In the genomic region with DNA sequence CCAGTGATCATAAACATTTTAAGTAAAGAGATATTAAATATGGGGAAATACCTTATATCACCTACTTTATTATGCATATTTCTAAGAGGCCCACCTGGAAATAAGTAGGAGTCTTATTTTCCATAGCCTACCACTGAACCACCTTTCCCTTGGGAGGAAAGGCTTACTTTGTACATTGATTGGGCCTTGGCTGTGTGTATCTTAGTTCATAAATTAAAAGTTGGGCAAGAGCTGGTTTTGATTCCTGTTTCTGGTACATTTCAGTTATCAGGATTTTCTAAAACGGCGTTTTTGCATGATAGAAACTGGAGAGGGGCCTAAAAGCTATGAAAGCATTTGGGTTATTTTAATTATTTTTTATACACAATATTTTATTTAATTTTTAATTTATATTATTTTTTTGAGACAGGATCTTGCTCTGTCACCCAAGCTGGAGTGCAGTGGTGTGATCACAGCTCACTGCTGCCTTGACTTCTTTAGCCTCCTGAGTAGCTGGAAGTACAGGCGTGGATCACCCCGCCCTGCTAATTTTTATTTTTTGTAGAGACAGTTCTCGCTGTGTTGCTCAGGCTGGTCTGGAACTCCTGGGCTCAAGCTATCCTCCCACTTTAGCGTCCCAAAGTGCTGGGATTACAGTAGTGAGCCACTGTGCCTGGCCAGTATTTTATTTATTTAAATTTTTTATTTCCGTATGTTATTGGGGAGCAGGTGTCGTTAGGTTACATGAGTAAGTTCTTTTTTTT, we compare ENCODE assay signal across 12 cellular contexts. TPM values are rescaled to one million over a fixed set of nuclear protein-coding genes. Genes with fewer than 3 reads are reported as not detected.
DNase-seq lines count a peak whose midpoint lies in the region; ATAC-seq and TF ChIP-seq lines count a peak whose summit lies in the region.
"Had no signal": no experiment of that assay in that cellular context is flagged by ENCODE, and none has a peak within 500 bp of the region (broad histone marks: within the 10 kb centered on the region; RNA-seq: fewer than 3 reads in every experiment).

No MANE protein-coding gene starts in this region.

- peaks cover 26 to 29% of the 10 kb centered on the region in 2 donors for H3K4me1 ChIP-seq in gastrocnemius medialis

- H3K4me3 ChIP-seq in GM12865 (ENCODE audit: low read depth, low read length) (peak overlapping the region; percentile 89), MG63 (peak overlapping the region; percentile 100), gastrocnemius medialis (no peak overlapping the region)

- POLR2A ChIA-PET in activated CD4-positive, alpha-beta memory T cell treated with anti-CD3 and anti-CD28 coated beads, Interleukin-2, amount 10 ng/mL, durations not matched to agents 7 days and 5 days (lab: Charles Lee) = interaction anchor here (0.6 to 6.3 kb wide), 4 partner anchors 16 to 67 kb away, joined by 3 to 127 read pairs (median 4); partner anchors contain the start of genes C3orf33 and SLC33A1

- H3K9me3 Mint-ChIP-seq in activated T-helper 1 cell treated with anti-CD3 and anti-CD28 coated beads, Interleukin-12 subunit alpha, Interleukin-12 subunit beta, Interleukin-2, Interleukin-4 antibody, amounts not matched to agents 30 ng/mL and 10 ng/mL and 1 ng/mL, durations not matched to agents 14 hours and 24 hours and 36 hours = no peaks in the 10 kb centered on the region
- H3K9me3 Mint-ChIP-seq in neural crest cell = no peaks in the 10 kb centered on the region
- H3K9me3 Mint-ChIP-seq in activated CD4-positive, alpha-beta memory T cell treated with anti-CD3 and anti-CD28 coated beads, Interleukin-2, amount 10 ng/mL, durations not matched to agents 7 days and 5 days = no peaks in the 10 kb centered on the region

- peak overlapping the region; percentile 98 for H3K4me3 Mint-ChIP-seq in activated T-helper 1 cell treated with anti-CD3 and anti-CD28 coated beads, Interleukin-12 subunit alpha, Interleukin-12 subunit beta, Interleukin-2, Interleukin-4 antibody, amounts not matched to agents 30 ng/mL and 10 ng/mL and 1 ng/mL, durations not matched to agents 14 hours and 24 hours and 36 hours
- peak overlapping the region; percentile 98 for H3K4me3 Mint-ChIP-seq in neural crest cell
- H3K4me3 Mint-ChIP-seq in activated CD4-positive, alpha-beta memory T cell treated with anti-CD3 and anti-CD28 coated beads, Interleukin-2, amount 10 ng/mL, durations not matched to agents 7 days and 5 days = no peak overlapping the region

- no peak for TF ChIP-seq CTCF in GM12865 (IDR thresholded peaks at IDR 0.05; ENCODE audit: insufficient read depth, low read depth, low read length, missing control alignments)
- TF ChIP-seq CTCF in neural crest cell (conservative IDR thresholded peaks at IDR 0.05) = no peak
- no peak for TF ChIP-seq CTCF in gastrocnemius medialis (IDR thresholded peaks at IDR 0.05 in 4 of 5, conservative IDR thresholded peaks at IDR 0.05 in 1 of 5)

- TF ChIP-seq POLR2A in gastrocnemius medialis (IDR thresholded peaks at IDR 0.05) = no peak

- in situ Hi-C loops in gastrocnemius medialis (cut with MboI; ENCODE audit: low sequenced_read_pairs in 4 of 4) = loop anchor here in 2 of 4 donors (25.0 kb wide), 1 partner anchor 1289 kb away; the partner anchor contains the start of gene CCNL1 (in 2 of the 2)

- no peaks in the 10 kb centered on the region for H3K27me3 Mint-ChIP-seq in activated T-helper 1 cell treated with anti-CD3 and anti-CD28 coated beads, Interleukin-12 subunit alpha, Interleukin-12 subunit beta, Interleukin-2, Interleukin-4 antibody, amounts not matched to agents 30 ng/mL and 10 ng/mL and 1 ng/mL, durations not matched to agents 14 hours and 24 hours and 36 hours (ENCODE audit: insufficient read depth)
- no peaks in the 10 kb centered on the region for H3K27me3 Mint-ChIP-seq in neural crest cell (ENCODE audit: low read depth)
- H3K27me3 Mint-ChIP-seq in activated CD4-positive, alpha-beta memory T cell treated with anti-CD3 and anti-CD28 coated beads, Interleukin-2, amount 10 ng/mL, durations not matched to agents 7 days and 5 days = no peaks in the 10 kb centered on the region

- no peaks in the 10 kb centered on the region for H3K9me3 ChIP-seq in MG63
- no peaks in the 10 kb centered on the region for H3K9me3 ChIP-seq in gastrocnemius medialis

- peaks cover 5% of the 10 kb centered on the region for H3K36me3 Mint-ChIP-seq in activated T-helper 1 cell treated with anti-CD3 and anti-CD28 coated beads, Interleukin-12 subunit alpha, Interleukin-12 subunit beta, Interleukin-2, Interleukin-4 antibody, amounts not matched to agents 30 ng/mL and 10 ng/mL and 1 ng/mL, durations not matched to agents 14 hours and 24 hours and 36 hours (ENCODE audit: low read depth)
- H3K36me3 Mint-ChIP-seq in neural crest cell (ENCODE audit: low read depth) = peaks cover 3% of the 10 kb centered on the region
- peaks cover 12% of the 10 kb centered on the region for H3K36me3 Mint-ChIP-seq in activated CD4-positive, alpha-beta memory T cell treated with anti-CD3 and anti-CD28 coated beads, Interleukin-2, amount 10 ng/mL, durations not matched to agents 7 days and 5 days (ENCODE audit: low read depth)

- ATAC-seq in HG02973 (IDR thresholded peaks at IDR 0.05; ENCODE audit: unreplicated experiment) = no peak
- ATAC-seq in gastrocnemius medialis = no peak
- ATAC-seq: foreskin keratinocyte had no signal

- CTCF ChIA-PET in activated CD4-positive, alpha-beta memory T cell treated with anti-CD3 and anti-CD28 coated beads, Interleukin-2, amount 10 ng/mL, durations not matched to agents 7 days and 5 days (lab: Charles Lee) = interaction anchor here (1.1 to 8.9 kb wide), 4 partner anchors 9 to 67 kb away, joined by 5 to 91 read pairs (median 10); partner anchors contain the start of genes C3orf33 and SLC33A1

- H3K27me3 ChIP-seq in MG63 = no peaks in the 10 kb centered on the region
- no peaks in the 10 kb centered on the region for H3K27me3 ChIP-seq in gastrocnemius medialis
- H3K27me3 ChIP-seq: cardiac muscle cell, foreskin keratinocyte had no signal

- no peak overlapping the region for H3K27ac ChIP-seq in gastrocnemius medialis
- H3K27ac ChIP-seq: cardiac muscle cell, foreskin keratinocyte had no signal

- no peak for DNase-seq in GM12865 (ENCODE audit: low read depth)
- DNase-seq in MG63 = no peak
- DNase-seq in activated T-helper 1 cell treated with anti-CD3 and anti-CD28 coated beads, Interleukin-12 subunit alpha, Interleukin-12 subunit beta, Interleukin-2, Interleukin-4 antibody, amounts not matched to agents 30 ng/mL and 10 ng/mL and 1 ng/mL, durations not matched to agents 14 hours and 24 hours and 36 hours (ENCODE audit: low spot score) = no peak
- DNase-seq in neural crest cell (ENCODE audit: low read depth, low spot score) = no peak
- no peak for DNase-seq in NCI-H2029 (lab: John Stamatoyannopoulos, UW)
- DNase-seq in gastrocnemius medialis = no peak
- no peak for DNase-seq in activated CD4-positive, alpha-beta memory T cell treated with anti-CD3 and anti-CD28 coated beads, Interleukin-2, amount 10 ng/mL, durations not matched to agents 7 days and 5 days
- DNase-seq: foreskin keratinocyte, NCI-H1694, SHP77 had no signal

- peaks cover 30% of the 10 kb centered on the region for H3K4me1 Mint-ChIP-seq in activated T-helper 1 cell treated with anti-CD3 and anti-CD28 coated beads, Interleukin-12 subunit alpha, Interleukin-12 subunit beta, Interleukin-2, Interleukin-4 antibody, amounts not matched to agents 30 ng/mL and 10 ng/mL and 1 ng/mL, durations not matched to agents 14 hours and 24 hours and 36 hours (ENCODE audit: low read depth)
- H3K4me1 Mint-ChIP-seq in neural crest cell = peaks cover 47% of the 10 kb centered on the region
- peaks cover 45% of the 10 kb centered on the region for H3K4me1 Mint-ChIP-seq in activated CD4-positive, alpha-beta memory T cell treated with anti-CD3 and anti-CD28 coated beads, Interleukin-2, amount 10 ng/mL, durations not matched to agents 7 days and 5 days

- H3K36me3 ChIP-seq in MG63 (peaks cover 29% of the 10 kb centered on the region), gastrocnemius medialis (no peaks in the 10 kb centered on the region)
- H3K36me3 ChIP-seq: cardiac muscle cell had no signal

- H3K27ac Mint-ChIP-seq in activated T-helper 1 cell treated with anti-CD3 and anti-CD28 coated beads, Interleukin-12 subunit alpha, Interleukin-12 subunit beta, Interleukin-2, Interleukin-4 antibody, amounts not matched to agents 30 ng/mL and 10 ng/mL and 1 ng/mL, durations not matched to agents 14 hours and 24 hours and 36 hours = no peak overlapping the region
- no peak overlapping the region for H3K27ac Mint-ChIP-seq in neural crest cell (ENCODE audit: unreplicated experiment)
- H3K27ac Mint-ChIP-seq in activated CD4-positive, alpha-beta memory T cell treated with anti-CD3 and anti-CD28 coated beads, Interleukin-2, amount 10 ng/mL, durations not matched to agents 7 days and 5 days = no peak overlapping the region

- intact Hi-C loops in activated T-helper 1 cell treated with anti-CD3 and anti-CD28 coated beads, Interleukin-12 subunit alpha, Interleukin-12 subunit beta, Interleukin-2, Interleukin-4 antibody, amounts not matched to agents 30 ng/mL and 10 ng/mL and 1 ng/mL, durations not matched to agents 14 hours and 24 hours and 36 hours (cut with micrococcal nuclease) = loop anchor here (5.0 kb wide), 3 partner anchors 126 to 1284 kb away; partner anchors contain the start of gene PLCH1
- intact Hi-C loops in gastrocnemius medialis (cut with DNase I; ENCODE audit: low total_unique reads) = no loop called here

RNA-seq across cellular contexts. Expression of gene GMPS, which starts 2.6 kb away (rescaled TPM):
- 51.3 and 56.7 TPM in 2 replicates for total RNA-seq in MG63 (2014; rRNA removed; shearing (Covaris generic); ENCODE audit: low replicate concordance)
- 131 and 144 TPM in 2 replicates for total RNA-seq in activated T-helper 1 cell treated with anti-CD3 and anti-CD28 coated beads, Interleukin-12 subunit alpha, Interleukin-12 subunit beta, Interleukin-2, Interleukin-4 antibody, amounts not matched to agents 30 ng/mL and 10 ng/mL and 1 ng/mL, durations not matched to agents 14 hours and 24 hours and 36 hours
- total RNA-seq in neural crest cell (129 and 131 TPM in 2 replicates), gastrocnemius medialis (10 to 100 TPM; 26.7 to 34.7 (median 32.5) TPM)
- 100 to 1,000 TPM; 106 to 111 TPM for total RNA-seq in activated CD4-positive, alpha-beta memory T cell treated with anti-CD3 and anti-CD28 coated beads, Interleukin-2, amount 10 ng/mL, durations not matched to agents 7 days and 5 days

RNA-seq across cellular contexts. Expression of gene SLC33A1, which starts 18.8 kb away (rescaled TPM):
- 30.2 and 50.1 TPM in 2 replicates for total RNA-seq in MG63 (2014; rRNA removed; shearing (Covaris generic); ENCODE audit: low replicate concordance)
- 27.4 and 30.7 TPM in 2 replicates for total RNA-seq in activated T-helper 1 cell treated with anti-CD3 and anti-CD28 coated beads, Interleukin-12 subunit alpha, Interleukin-12 subunit beta, Interleukin-2, Interleukin-4 antibody, amounts not matched to agents 30 ng/mL and 10 ng/mL and 1 ng/mL, durations not matched to agents 14 hours and 24 hours and 36 hours
- total RNA-seq in neural crest cell (17.7 and 18.8 TPM in 2 replicates), gastrocnemius medialis (1 to 10 TPM; 7.0 to 9.3 (median 8.2) TPM)
- 10 to 100 TPM; 31.6 to 34.2 TPM for total RNA-seq in activated CD4-positive, alpha-beta memory T cell treated with anti-CD3 and anti-CD28 coated beads, Interleukin-2, amount 10 ng/mL, durations not matched to agents 7 days and 5 days

Comparison
In these comparisons a context has a peak if more than half of its experiments do, and no peak if none do; other contexts are left out.
1. H3K4me3 ChIP-seq: peak in GM12865 (single experiment) and MG63 (single experiment); none in gastrocnemius medialis (0 of 4).